ENCODE assay signal across 1 cellular context in genomic region chr4:39970559-39971270, GRCh38.
TF ChIP-seq lines count a peak whose summit lies in the region.

No MANE protein-coding gene starts in this region.

TF ChIP-seq in K562, 482 proteins besides CTCF, POLR2A, EP300 and RAD21 (continued from another document):
- TF ChIP-seq, protein P1, sequence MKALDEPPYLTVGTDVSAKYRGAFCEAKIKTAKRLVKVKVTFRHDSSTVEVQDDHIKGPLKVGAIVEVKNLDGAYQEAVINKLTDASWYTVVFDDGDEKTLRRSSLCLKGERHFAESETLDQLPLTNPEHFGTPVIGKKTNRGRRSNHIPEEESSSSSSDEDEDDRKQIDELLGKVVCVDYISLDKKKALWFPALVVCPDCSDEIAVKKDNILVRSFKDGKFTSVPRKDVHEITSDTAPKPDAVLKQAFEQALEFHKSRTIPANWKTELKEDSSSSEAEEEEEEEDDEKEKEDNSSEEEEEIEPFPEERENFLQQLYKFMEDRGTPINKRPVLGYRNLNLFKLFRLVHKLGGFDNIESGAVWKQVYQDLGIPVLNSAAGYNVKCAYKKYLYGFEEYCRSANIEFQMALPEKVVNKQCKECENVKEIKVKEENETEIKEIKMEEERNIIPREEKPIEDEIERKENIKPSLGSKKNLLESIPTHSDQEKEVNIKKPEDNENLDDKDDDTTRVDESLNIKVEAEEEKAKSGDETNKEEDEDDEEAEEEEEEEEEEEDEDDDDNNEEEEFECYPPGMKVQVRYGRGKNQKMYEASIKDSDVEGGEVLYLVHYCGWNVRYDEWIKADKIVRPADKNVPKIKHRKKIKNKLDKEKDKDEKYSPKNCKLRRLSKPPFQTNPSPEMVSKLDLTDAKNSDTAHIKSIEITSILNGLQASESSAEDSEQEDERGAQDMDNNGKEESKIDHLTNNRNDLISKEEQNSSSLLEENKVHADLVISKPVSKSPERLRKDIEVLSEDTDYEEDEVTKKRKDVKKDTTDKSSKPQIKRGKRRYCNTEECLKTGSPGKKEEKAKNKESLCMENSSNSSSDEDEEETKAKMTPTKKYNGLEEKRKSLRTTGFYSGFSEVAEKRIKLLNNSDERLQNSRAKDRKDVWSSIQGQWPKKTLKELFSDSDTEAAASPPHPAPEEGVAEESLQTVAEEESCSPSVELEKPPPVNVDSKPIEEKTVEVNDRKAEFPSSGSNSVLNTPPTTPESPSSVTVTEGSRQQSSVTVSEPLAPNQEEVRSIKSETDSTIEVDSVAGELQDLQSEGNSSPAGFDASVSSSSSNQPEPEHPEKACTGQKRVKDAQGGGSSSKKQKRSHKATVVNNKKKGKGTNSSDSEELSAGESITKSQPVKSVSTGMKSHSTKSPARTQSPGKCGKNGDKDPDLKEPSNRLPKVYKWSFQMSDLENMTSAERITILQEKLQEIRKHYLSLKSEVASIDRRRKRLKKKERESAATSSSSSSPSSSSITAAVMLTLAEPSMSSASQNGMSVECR (CRISPR knock-in tag; IDR thresholded peaks at IDR 0.05), result 0 out of 2 replicates have a peak, but pooled peaks have one; percentile 25
- TF ChIP-seq, protein P2, sequence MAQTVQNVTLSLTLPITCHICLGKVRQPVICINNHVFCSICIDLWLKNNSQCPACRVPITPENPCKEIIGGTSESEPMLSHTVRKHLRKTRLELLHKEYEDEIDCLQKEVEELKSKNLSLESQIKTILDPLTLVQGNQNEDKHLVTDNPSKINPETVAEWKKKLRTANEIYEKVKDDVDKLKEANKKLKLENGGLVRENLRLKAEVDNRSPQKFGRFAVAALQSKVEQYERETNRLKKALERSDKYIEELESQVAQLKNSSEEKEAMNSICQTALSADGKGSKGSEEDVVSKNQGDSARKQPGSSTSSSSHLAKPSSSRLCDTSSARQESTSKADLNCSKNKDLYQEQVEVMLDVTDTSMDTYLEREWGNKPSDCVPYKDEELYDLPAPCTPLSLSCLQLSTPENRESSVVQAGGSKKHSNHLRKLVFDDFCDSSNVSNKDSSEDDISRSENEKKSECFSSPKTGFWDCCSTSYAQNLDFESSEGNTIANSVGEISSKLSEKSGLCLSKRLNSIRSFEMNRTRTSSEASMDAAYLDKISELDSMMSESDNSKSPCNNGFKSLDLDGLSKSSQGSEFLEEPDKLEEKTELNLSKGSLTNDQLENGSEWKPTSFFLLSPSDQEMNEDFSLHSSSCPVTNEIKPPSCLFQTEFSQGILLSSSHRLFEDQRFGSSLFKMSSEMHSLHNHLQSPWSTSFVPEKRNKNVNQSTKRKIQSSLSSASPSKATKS (CRISPR knock-in tag; IDR thresholded peaks at IDR 0.05), result no peak
- TF ChIP-seq TSC22D4 (tag; IDR thresholded peaks at IDR 0.05) (no peak), HNRNPH1 (optimal IDR thresholded peaks at IDR 0.05; ENCODE audit: low read depth, low read length) (no peak), HES1 (IDR thresholded peaks at IDR 0.05; ENCODE audit: low read depth) (peak; percentile 60; the same call in 1 of the 2 replicates), THAP12 (CRISPR knock-in tag; IDR thresholded peaks at IDR 0.05) (no peak), ZNF324 (CRISPR knock-in tag; IDR thresholded peaks at IDR 0.05) (no peak), ZNF384 (IDR thresholded peaks at IDR 0.05; ENCODE audit: low read depth, low read length) (peak; percentile 92), ZNF77 (CRISPR knock-in tag; IDR thresholded peaks at IDR 0.05) (no peak), TOE1 (IDR thresholded peaks at IDR 0.05; ENCODE audit: borderline replicate concordance) (no peak), TOE1 (CRISPR knock-in tag; IDR thresholded peaks at IDR 0.05; ENCODE audit: borderline replicate concordance, low read depth) (no peak), HDAC1 (IDR thresholded peaks at IDR 0.05) (peak in 1 of 2 experiments; percentile 47; a peak in 1 of 4 replicates), ATF7 (IDR thresholded peaks at IDR 0.05) (peak; percentile 40; the same call in 1 of the 2 replicates), SRF (CRISPR knock-in tag; IDR thresholded peaks at IDR 0.05) (peak in 1 of 2 experiments; percentile 72; a peak in 1 of 4 replicates), GTF2A2 (tag; IDR thresholded peaks at IDR 0.05) (no peak), CREB3 (tag; conservative IDR thresholded peaks at IDR 0.05; ENCODE audit: low read depth) (no peak), ZNF232 (CRISPR knock-in tag; IDR thresholded peaks at IDR 0.05) (no peak), NR2C1 (IDR thresholded peaks at IDR 0.05) (peak; percentile 60; the same call in 1 of the 2 replicates), NR2C1 (tag; IDR thresholded peaks at IDR 0.05) (peak; percentile 52; the same call in 1 of the 2 replicates), CREM (IDR thresholded peaks at IDR 0.05; ENCODE audit: low read depth) (peak; percentile 63), MAX (CRISPR knock-in tag; IDR thresholded peaks at IDR 0.05) (peak; percentile 48; the same call in 1 of the 2 replicates), RHOXF2B (CRISPR knock-in tag; conservative IDR thresholded peaks at IDR 0.05) (no peak), EHMT2 (IDR thresholded peaks at IDR 0.05) (peak; percentile 27; the same call in 1 of the 2 replicates), HDAC2 (IDR thresholded peaks at IDR 0.05) (peak; percentile 66), U2AF1 (optimal IDR thresholded peaks at IDR 0.05; ENCODE audit: low read depth, low read length) (no peak), ZNF518B (CRISPR knock-in tag; IDR thresholded peaks at IDR 0.05) (no peak), ZNF197 (CRISPR knock-in tag; IDR thresholded peaks at IDR 0.05; ENCODE audit: low read depth) (0 out of 2 replicates have a peak, but pooled peaks have one; percentile 4), PKNOX1 (IDR thresholded peaks at IDR 0.05) (peak; percentile 43), TRIM24 (IDR thresholded peaks at IDR 0.05) (peak; percentile 47 to 51; a peak in 2 of 4 replicates), FOXP1 (CRISPR knock-in tag; IDR thresholded peaks at IDR 0.05) (peak; percentile 56; the same call in 1 of the 2 replicates), FOXA3 (CRISPR knock-in tag; conservative IDR thresholded peaks at IDR 0.05 in 1 of 2, IDR thresholded peaks at IDR 0.05 in 1 of 2) (peak in 1 of 2 experiments; percentile 51; a peak in 1 of 4 replicates), KDM5B (IDR thresholded peaks at IDR 0.05; ENCODE audit: insufficient replicate concordance, low read depth, low read length) (no peak), NRF1 (conservative IDR thresholded peaks at IDR 0.05 in 1 of 2, IDR thresholded peaks at IDR 0.05 in 1 of 2) (peak; percentile 53 to 61), DPF2 (IDR thresholded peaks at IDR 0.05) (peak; percentile 81), STAT5A (IDR thresholded peaks at IDR 0.05; ENCODE audit: borderline replicate concordance, low read length) (peak; percentile 49; the same call in 1 of the 2 replicates), SMARCE1 (IDR thresholded peaks at IDR 0.05) (peak; percentile 64), TAL1 (IDR thresholded peaks at IDR 0.05) (peak; percentile 65), FOXK2 (conservative IDR thresholded peaks at IDR 0.05 in 1 of 2, IDR thresholded peaks at IDR 0.05 in 1 of 2; ENCODE audit: low read depth in 2 of 2) (peak; percentile 19 to 66; a peak in 2 of 4 replicates)
- TF ChIP-seq, protein P3, sequence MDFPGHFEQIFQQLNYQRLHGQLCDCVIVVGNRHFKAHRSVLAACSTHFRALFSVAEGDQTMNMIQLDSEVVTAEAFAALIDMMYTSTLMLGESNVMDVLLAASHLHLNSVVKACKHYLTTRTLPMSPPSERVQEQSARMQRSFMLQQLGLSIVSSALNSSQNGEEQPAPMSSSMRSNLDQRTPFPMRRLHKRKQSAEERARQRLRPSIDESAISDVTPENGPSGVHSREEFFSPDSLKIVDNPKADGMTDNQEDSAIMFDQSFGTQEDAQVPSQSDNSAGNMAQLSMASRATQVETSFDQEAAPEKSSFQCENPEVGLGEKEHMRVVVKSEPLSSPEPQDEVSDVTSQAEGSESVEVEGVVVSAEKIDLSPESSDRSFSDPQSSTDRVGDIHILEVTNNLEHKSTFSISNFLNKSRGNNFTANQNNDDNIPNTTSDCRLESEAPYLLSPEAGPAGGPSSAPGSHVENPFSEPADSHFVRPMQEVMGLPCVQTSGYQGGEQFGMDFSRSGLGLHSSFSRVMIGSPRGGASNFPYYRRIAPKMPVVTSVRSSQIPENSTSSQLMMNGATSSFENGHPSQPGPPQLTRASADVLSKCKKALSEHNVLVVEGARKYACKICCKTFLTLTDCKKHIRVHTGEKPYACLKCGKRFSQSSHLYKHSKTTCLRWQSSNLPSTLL (IDR thresholded peaks at IDR 0.05), result peak; percentile 67
- TF ChIP-seq, protein P4, sequence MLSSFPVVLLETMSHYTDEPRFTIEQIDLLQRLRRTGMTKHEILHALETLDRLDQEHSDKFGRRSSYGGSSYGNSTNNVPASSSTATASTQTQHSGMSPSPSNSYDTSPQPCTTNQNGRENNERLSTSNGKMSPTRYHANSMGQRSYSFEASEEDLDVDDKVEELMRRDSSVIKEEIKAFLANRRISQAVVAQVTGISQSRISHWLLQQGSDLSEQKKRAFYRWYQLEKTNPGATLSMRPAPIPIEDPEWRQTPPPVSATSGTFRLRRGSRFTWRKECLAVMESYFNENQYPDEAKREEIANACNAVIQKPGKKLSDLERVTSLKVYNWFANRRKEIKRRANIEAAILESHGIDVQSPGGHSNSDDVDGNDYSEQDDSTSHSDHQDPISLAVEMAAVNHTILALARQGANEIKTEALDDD (IDR thresholded peaks at IDR 0.05), result peak; percentile 67
TF ChIP-seq in K562: peak in this region for 60.
